In genomic region chr19:30029721-30030510, GRCh38 we compare ENCODE assay signal across 9 cellular contexts.
DNase-seq lines count a peak whose midpoint lies in the region; ATAC-seq and TF ChIP-seq lines count a peak whose summit lies in the region.
"Had no signal": no experiment of that assay in that cellular context is flagged by ENCODE, and none has a peak within 500 bp of the region (broad histone marks: within the 10 kb centered on the region; RNA-seq: fewer than 3 reads in every experiment).

No MANE protein-coding gene starts in this region.

- ATAC-seq in GM18519 (IDR thresholded peaks at IDR 0.05; ENCODE audit: low FRiP score, unreplicated experiment) = peak; percentile 73

- no peaks in the 10 kb centered on the region for H3K4me1 ChIP-seq in ascending aorta

- H3K27ac ChIP-seq in ascending aorta = no peak overlapping the region

- peaks cover 36% of the 10 kb centered on the region for H3K36me3 Mint-ChIP-seq in HFFc6 (ENCODE audit: low read depth)
- peaks cover 100% of the 10 kb centered on the region for H3K36me3 Mint-ChIP-seq in nephron progenitor cell (ENCODE audit: low read depth)

- no peaks in the 10 kb centered on the region for H3K9me3 ChIP-seq in ascending aorta

- H3K27me3 ChIP-seq in ascending aorta = no peaks in the 10 kb centered on the region

- H3K9me3 Mint-ChIP-seq in HFFc6 = no peaks in the 10 kb centered on the region
- peaks cover 85% of the 10 kb centered on the region for H3K9me3 Mint-ChIP-seq in nephron progenitor cell

- TF ChIP-seq CTCF in HFFc6 (IDR thresholded peaks at IDR 0.05) = no peak
- TF ChIP-seq CTCF in ascending aorta (IDR thresholded peaks at IDR 0.05) = no peak
- TF ChIP-seq CTCF in nephron progenitor cell (IDR thresholded peaks at IDR 0.05) = no peak

- H3K4me1 Mint-ChIP-seq in HFFc6 (ENCODE audit: low read depth) = peaks cover 32% of the 10 kb centered on the region
- no peaks in the 10 kb centered on the region for H3K4me1 Mint-ChIP-seq in nephron progenitor cell

- H3K27ac Mint-ChIP-seq in HFFc6 = peak overlapping the region; percentile 70
- no peak overlapping the region for H3K27ac Mint-ChIP-seq in nephron progenitor cell

- H3K27me3 Mint-ChIP-seq in HFFc6 (ENCODE audit: insufficient read depth) (no peaks in the 10 kb centered on the region), nephron progenitor cell (ENCODE audit: low read depth, poor library complexity) (no peaks in the 10 kb centered on the region)

- peak; percentile 69 for DNase-seq in HFFc6
- peak; percentile 40 for DNase-seq in NCI-H226
- DNase-seq in iris pigment epithelial cell (ENCODE audit: low read depth) = peak; percentile 36
- no peak for DNase-seq in ascending aorta (ENCODE audit: low spot score in 2 of 2)
- DNase-seq in activated CD4-positive, alpha-beta T cell treated with anti-CD3 and anti-CD28 coated beads, Interleukin-2, amount 50 U/mL, for 4 hours = no peak
- no peak for DNase-seq in inferior parietal cortex (ENCODE audit: extremely low spot score)
- DNase-seq in nephron progenitor cell = no peak
- DNase-seq: aorta had no signal

- no peak overlapping the region for H3K4me3 Mint-ChIP-seq in HFFc6
- H3K4me3 Mint-ChIP-seq in nephron progenitor cell = no peak overlapping the region

- intact Hi-C loops in ascending aorta (cut with DNase I) = no loop called here

- H3K4me3 ChIP-seq in ascending aorta = no peak overlapping the region

- H3K36me3 ChIP-seq in ascending aorta = peaks cover 3 to 22% of the 10 kb centered on the region in 2 donors

Comparison
In these comparisons a context has a peak if more than half of its experiments do, and no peak if none do; other contexts are left out.
1. DNase-seq: peak in HFFc6 (single experiment), NCI-H226 (single experiment) and iris pigment epithelial cell (single experiment); none in ascending aorta (0 of 2), activated CD4-positive, alpha-beta T cell treated with anti-CD3 and anti-CD28 coated beads, Interleukin-2, amount 50 U/mL, for 4 hours (0 of 2), inferior parietal cortex (single experiment) and nephron progenitor cell (single experiment).